1 cellular context compared by ENCODE assay signal in genomic region chr22:42217019-42217751, GRCh38.
TF ChIP-seq lines count a peak whose summit lies in the region.

No MANE protein-coding gene starts in this region.

TF ChIP-seq in GM12878, 131 proteins besides CTCF, POLR2A, EP300 and RAD21 (continued from another document):
- no peak for TF ChIP-seq ZNF592 (IDR thresholded peaks at IDR 0.05)
- no peak for TF ChIP-seq JUND (IDR thresholded peaks at IDR 0.05; ENCODE audit: low read depth, low read length)
- no peak for TF ChIP-seq NBN (IDR thresholded peaks at IDR 0.05)
- no peak for TF ChIP-seq SUPT20H (IDR thresholded peaks at IDR 0.05; ENCODE audit: borderline replicate concordance, control insufficient read depth, low read depth, low read length)
- no peak for TF ChIP-seq RCOR1 (conservative IDR thresholded peaks at IDR 0.05; ENCODE audit: low read depth, low read length)
- no peak for TF ChIP-seq SPI1 (IDR thresholded peaks at IDR 0.05; ENCODE audit: borderline replicate concordance, insufficient read depth, low read depth, low read length)
- TF ChIP-seq SIX5 (IDR thresholded peaks at IDR 0.05; ENCODE audit: low read depth, low read length, severe bottlenecking), result no peak
- no peak for TF ChIP-seq YBX1 (IDR thresholded peaks at IDR 0.05)
- TF ChIP-seq ZBTB11 (CRISPR knock-in tag; IDR thresholded peaks at IDR 0.05), result no peak
- no peak for TF ChIP-seq ZZZ3 (IDR thresholded peaks at IDR 0.05; ENCODE audit: control insufficient read depth, insufficient read length, low read depth)
- TF ChIP-seq SREBF1 (IDR thresholded peaks at IDR 0.05; ENCODE audit: low read length), result no peak
- TF ChIP-seq KLF5 (IDR thresholded peaks at IDR 0.05; ENCODE audit: partially characterized antibody), result no peak
- no peak for TF ChIP-seq BCL3 (IDR thresholded peaks at IDR 0.05; ENCODE audit: borderline replicate concordance, insufficient read depth, low read depth, low read length, poor library complexity, severe bottlenecking)
- peak; percentile 74; the same call in 1 of the 2 replicates for TF ChIP-seq CREM (IDR thresholded peaks at IDR 0.05; ENCODE audit: low read depth)
- peak; percentile 66 for TF ChIP-seq JUNB (IDR thresholded peaks at IDR 0.05)
- TF ChIP-seq SREBF2 (IDR thresholded peaks at IDR 0.05; ENCODE audit: low read length), result no peak
- TF ChIP-seq CREB1 (IDR thresholded peaks at IDR 0.05; ENCODE audit: low read depth), result peak; percentile 77
- no peak for TF ChIP-seq RELA (IDR thresholded peaks at IDR 0.05; ENCODE audit: borderline replicate concordance, partially characterized antibody)
- TF ChIP-seq CBFB (IDR thresholded peaks at IDR 0.05; ENCODE audit: low read depth), result no peak
- no peak for TF ChIP-seq ZNF217 (IDR thresholded peaks at IDR 0.05)
- TF ChIP-seq BRCA1 (IDR thresholded peaks at IDR 0.05; ENCODE audit: low read depth, low read length), result no peak
- TF ChIP-seq SMAD1 (IDR thresholded peaks at IDR 0.05; ENCODE audit: low read depth, partially characterized antibody), result no peak
- no peak for TF ChIP-seq WRNIP1 (IDR thresholded peaks at IDR 0.05; ENCODE audit: borderline replicate concordance, low read depth, low read length)
- no peak for TF ChIP-seq FOXK2 (IDR thresholded peaks at IDR 0.05)
- TF ChIP-seq RFX5 (IDR thresholded peaks at IDR 0.05; ENCODE audit: low read depth, low read length), result no peak
- no peak for TF ChIP-seq E2F8 (IDR thresholded peaks at IDR 0.05; ENCODE audit: low read depth, partially characterized antibody)
- no peak for TF ChIP-seq BCL11A (IDR thresholded peaks at IDR 0.05; ENCODE audit: low read depth, low read length)
- peak; percentile 51; the same call in 1 of the 2 replicates for TF ChIP-seq PKNOX1 (IDR thresholded peaks at IDR 0.05)
- no peak for TF ChIP-seq POLR2AphosphoS5 (IDR thresholded peaks at IDR 0.05; ENCODE audit: low read length)
- TF ChIP-seq ZNF687 (IDR thresholded peaks at IDR 0.05), result no peak
- 0 out of 2 replicates have a peak, but pooled peaks have one; percentile 26 for TF ChIP-seq ATF2 (IDR thresholded peaks at IDR 0.05; ENCODE audit: low read length)
- no peak for TF ChIP-seq BCLAF1 (IDR thresholded peaks at IDR 0.05)
- no peak for TF ChIP-seq SRF (IDR thresholded peaks at IDR 0.05; ENCODE audit: low read depth in 2 of 2, low read length in 2 of 2)
- TF ChIP-seq SMARCA5 (IDR thresholded peaks at IDR 0.05), result no peak
